Comparison of ENCODE assay signal across 1 cellular context in the genomic region with DNA sequence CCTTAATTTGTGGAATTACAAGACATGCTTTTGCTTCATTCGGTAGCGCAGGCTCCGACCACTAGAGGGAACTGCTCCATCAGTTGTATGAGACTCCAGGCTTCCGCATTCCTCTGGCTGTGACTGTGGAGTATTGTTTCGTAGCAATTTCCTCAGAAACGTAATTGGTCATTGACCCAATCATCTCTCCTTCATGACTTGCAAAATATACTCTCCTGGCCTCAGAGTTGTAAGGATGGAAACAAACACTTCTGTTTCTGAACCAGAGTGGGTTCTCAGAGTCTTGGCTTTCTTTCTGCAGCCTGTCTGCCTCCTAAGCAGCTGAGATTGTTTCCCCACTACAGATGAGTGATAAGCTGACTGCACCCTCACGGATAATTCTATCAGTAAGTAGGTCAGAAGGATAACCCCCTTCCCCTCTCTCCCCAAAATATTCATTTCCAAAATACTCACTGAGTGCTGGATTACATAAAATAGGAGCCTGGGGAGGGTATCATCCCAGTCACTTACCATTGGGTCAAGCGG.
TF ChIP-seq lines count a peak whose summit lies in the region.

No MANE protein-coding gene starts in this region.

TF ChIP-seq in HepG2, 621 proteins besides CTCF, POLR2A, EP300 and RAD21 (continued from another document and continues in another):
- TF ChIP-seq MYPOP (CRISPR knock-in tag; IDR thresholded peaks at IDR 0.05) (no peak), ZNF558 (CRISPR knock-in tag; IDR thresholded peaks at IDR 0.05; ENCODE audit: borderline replicate concordance) (no peak), ZNF777 (CRISPR knock-in tag; IDR thresholded peaks at IDR 0.05) (no peak), ARNT2 (CRISPR knock-in tag; IDR thresholded peaks at IDR 0.05; ENCODE audit: low read depth) (no peak), ZNF790 (CRISPR knock-in tag; IDR thresholded peaks at IDR 0.05; ENCODE audit: borderline replicate concordance) (no peak), ZKSCAN8 (CRISPR knock-in tag; IDR thresholded peaks at IDR 0.05; ENCODE audit: borderline replicate concordance) (no peak), ZUFSP (CRISPR knock-in tag; IDR thresholded peaks at IDR 0.05; ENCODE audit: borderline replicate concordance) (no peak), BCL6 (CRISPR knock-in tag; IDR thresholded peaks at IDR 0.05) (no peak; the same call in 1 of the 2 replicates), SRSF1 (optimal IDR thresholded peaks at IDR 0.05; ENCODE audit: low read depth, low read length) (no peak), SP140L (CRISPR knock-in tag; IDR thresholded peaks at IDR 0.05; ENCODE audit: borderline replicate concordance) (no peak), ZNF552 (CRISPR knock-in tag; IDR thresholded peaks at IDR 0.05; ENCODE audit: borderline replicate concordance) (no peak), HDAC2 (CRISPR knock-in tag; IDR thresholded peaks at IDR 0.05) (0 out of 2 replicates have a peak, but pooled peaks have one; percentile 20), SOX5 (CRISPR knock-in tag; IDR thresholded peaks at IDR 0.05; ENCODE audit: borderline replicate concordance) (0 out of 2 replicates have a peak, but pooled peaks have one; percentile 15), NFYB (CRISPR knock-in tag; IDR thresholded peaks at IDR 0.05) (peak; percentile 55), TOE1 (CRISPR knock-in tag; IDR thresholded peaks at IDR 0.05) (no peak), HIC2 (CRISPR knock-in tag; IDR thresholded peaks at IDR 0.05; ENCODE audit: low read depth) (no peak), CEBPZ (IDR thresholded peaks at IDR 0.05; ENCODE audit: low read length) (no peak), SPEN (CRISPR knock-in tag; IDR thresholded peaks at IDR 0.05; ENCODE audit: low read depth) (no peak), SP4 (CRISPR knock-in tag; IDR thresholded peaks at IDR 0.05) (no peak), MAX (IDR thresholded peaks at IDR 0.05) (no peak), TAF1 (CRISPR knock-in tag; IDR thresholded peaks at IDR 0.05) (no peak), ZHX1 (CRISPR knock-in tag; IDR thresholded peaks at IDR 0.05; ENCODE audit: low read depth) (no peak), ZNF431 (CRISPR knock-in tag; IDR thresholded peaks at IDR 0.05; ENCODE audit: borderline replicate concordance, low read depth) (no peak), RAD51 (IDR thresholded peaks at IDR 0.05; ENCODE audit: borderline replicate concordance) (no peak), THRA (CRISPR knock-in tag; IDR thresholded peaks at IDR 0.05; ENCODE audit: borderline replicate concordance) (peak; percentile 28; the same call in 1 of the 2 replicates), ZBTB7B (CRISPR knock-in tag; IDR thresholded peaks at IDR 0.05) (no peak), CBX2 (IDR thresholded peaks at IDR 0.05; ENCODE audit: low read depth, low read length) (no peak), CBX2 (CRISPR knock-in tag; IDR thresholded peaks at IDR 0.05; ENCODE audit: low read depth) (no peak), MTF1 (CRISPR knock-in tag; IDR thresholded peaks at IDR 0.05) (no peak), TSC22D2 (CRISPR knock-in tag; IDR thresholded peaks at IDR 0.05; ENCODE audit: borderline replicate concordance) (no peak), ZNF784 (CRISPR knock-in tag; IDR thresholded peaks at IDR 0.05; ENCODE audit: borderline replicate concordance) (peak; percentile 38; the same call in 1 of the 2 replicates), ZNF232 (CRISPR knock-in tag; IDR thresholded peaks at IDR 0.05; ENCODE audit: borderline replicate concordance) (no peak), SP5 (CRISPR knock-in tag; IDR thresholded peaks at IDR 0.05; ENCODE audit: borderline replicate concordance, low read depth) (no peak), ZNF292 (CRISPR knock-in tag; IDR thresholded peaks at IDR 0.05; ENCODE audit: borderline replicate concordance, low read depth) (no peak), PPARG (CRISPR knock-in tag; conservative IDR thresholded peaks at IDR 0.05) (no peak), HMGA1 (CRISPR knock-in tag; conservative IDR thresholded peaks at IDR 0.05) (no peak), ZBTB25 (CRISPR knock-in tag; IDR thresholded peaks at IDR 0.05) (no peak), TBX2 (CRISPR knock-in tag; IDR thresholded peaks at IDR 0.05; ENCODE audit: borderline replicate concordance) (no peak), ATF1 (CRISPR knock-in tag; IDR thresholded peaks at IDR 0.05) (peak; percentile 50; the same call in 1 of the 2 replicates), ZNF17 (CRISPR knock-in tag; IDR thresholded peaks at IDR 0.05) (no peak), ZNF850 (CRISPR knock-in tag; conservative IDR thresholded peaks at IDR 0.05) (no peak), ZNF253 (CRISPR knock-in tag; IDR thresholded peaks at IDR 0.05; ENCODE audit: borderline replicate concordance) (no peak)
- TF ChIP-seq, protein P1, sequence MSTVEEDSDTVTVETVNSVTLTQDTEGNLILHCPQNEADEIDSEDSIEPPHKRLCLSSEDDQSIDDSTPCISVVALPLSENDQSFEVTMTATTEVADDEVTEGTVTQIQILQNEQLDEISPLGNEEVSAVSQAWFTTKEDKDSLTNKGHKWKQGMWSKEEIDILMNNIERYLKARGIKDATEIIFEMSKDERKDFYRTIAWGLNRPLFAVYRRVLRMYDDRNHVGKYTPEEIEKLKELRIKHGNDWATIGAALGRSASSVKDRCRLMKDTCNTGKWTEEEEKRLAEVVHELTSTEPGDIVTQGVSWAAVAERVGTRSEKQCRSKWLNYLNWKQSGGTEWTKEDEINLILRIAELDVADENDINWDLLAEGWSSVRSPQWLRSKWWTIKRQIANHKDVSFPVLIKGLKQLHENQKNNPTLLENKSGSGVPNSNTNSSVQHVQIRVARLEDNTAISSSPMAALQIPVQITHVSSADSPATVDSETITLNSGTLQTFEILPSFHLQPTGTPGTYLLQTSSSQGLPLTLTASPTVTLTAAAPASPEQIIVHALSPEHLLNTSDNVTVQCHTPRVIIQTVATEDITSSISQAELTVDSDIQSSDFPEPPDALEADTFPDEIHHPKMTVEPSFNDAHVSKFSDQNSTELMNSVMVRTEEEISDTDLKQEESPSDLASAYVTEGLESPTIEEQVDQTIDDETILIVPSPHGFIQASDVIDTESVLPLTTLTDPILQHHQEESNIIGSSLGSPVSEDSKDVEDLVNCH (CRISPR knock-in tag; IDR thresholded peaks at IDR 0.05) = no peak
- TF ChIP-seq, protein P2, sequence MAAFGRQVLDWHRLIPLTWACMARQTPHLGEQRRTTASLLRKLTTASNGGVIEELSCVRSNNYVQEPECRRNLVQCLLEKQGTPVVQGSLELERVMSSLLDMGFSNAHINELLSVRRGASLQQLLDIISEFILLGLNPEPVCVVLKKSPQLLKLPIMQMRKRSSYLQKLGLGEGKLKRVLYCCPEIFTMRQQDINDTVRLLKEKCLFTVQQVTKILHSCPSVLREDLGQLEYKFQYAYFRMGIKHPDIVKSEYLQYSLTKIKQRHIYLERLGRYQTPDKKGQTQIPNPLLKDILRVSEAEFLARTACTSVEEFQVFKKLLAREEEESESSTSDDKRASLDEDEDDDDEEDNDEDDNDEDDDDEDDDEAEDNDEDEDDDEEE (CRISPR knock-in tag; IDR thresholded peaks at IDR 0.05) = no peak
